In the genomic region with DNA sequence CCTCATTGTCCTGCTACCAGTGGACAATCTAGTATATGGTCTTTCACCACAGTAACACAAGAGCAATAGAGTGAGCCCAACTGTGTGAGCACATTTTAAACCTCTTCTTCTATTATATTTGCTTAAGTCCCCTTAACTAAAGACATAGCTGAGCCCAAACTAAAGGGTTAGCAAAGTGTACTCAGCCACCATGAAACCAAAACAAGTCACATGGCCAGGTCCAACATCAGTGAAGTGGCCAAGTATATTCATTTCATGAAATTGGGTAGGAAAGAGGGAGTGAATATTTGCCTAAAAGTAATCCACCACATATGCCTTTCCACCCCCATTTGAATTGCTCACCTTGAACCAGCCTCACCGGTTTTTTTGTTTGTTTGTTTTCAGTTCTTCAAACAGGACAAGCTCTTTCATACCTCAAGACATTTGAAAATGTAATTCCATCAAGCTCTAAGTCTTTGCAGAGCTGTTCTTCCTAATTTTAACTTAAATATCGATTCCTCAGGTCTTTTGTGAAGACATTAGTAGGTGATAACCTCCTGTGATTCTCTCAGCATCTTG, we compare ENCODE assay signal across 23 cellular contexts.
"Had no signal": no experiment of that assay in that cellular context is flagged by ENCODE, and none has a peak within 500 bp of the region (broad histone marks: within the 10 kb centered on the region; RNA-seq: fewer than 3 reads in every experiment).

No MANE protein-coding gene starts in this region.

- H3K9me3 ChIP-seq: left ventricle myocardium inferior, mucosa of descending colon, ovary, right atrium auricular region, stomach, testis, thyroid gland, transverse colon, upper lobe of left lung had no signal

- H3K27ac ChIP-seq: left ventricle myocardium inferior, ovary, right atrium auricular region, skin epidermis, stomach, testis, thyroid gland, transverse colon, upper lobe of left lung had no signal

- FAIRE-seq: urothelium cell line had no signal

- H3K36me3 ChIP-seq: left ventricle myocardium inferior, ovary, right atrium auricular region, stomach, thyroid gland, transverse colon, upper lobe of left lung had no signal

- H3K4me1 ChIP-seq: left ventricle myocardium inferior, right atrium auricular region, stomach, testis, thyroid gland, transverse colon, upper lobe of left lung had no signal

- H3K4me3 ChIP-seq: left ventricle myocardium inferior, lung, mucosa of descending colon, ovary, right atrium auricular region, skin epidermis, stomach, testis, thyroid gland, transverse colon, upper lobe of left lung had no signal

- H3K27me3 ChIP-seq: ovary, right atrium auricular region, stomach, testis, thyroid gland, transverse colon, upper lobe of left lung had no signal

- DNase-seq: islet precursor cell; left ventricle myocardium inferior; midbrain; mucosa of descending colon; naive thymus-derived CD4-positive, alpha-beta T cell; ovary; stimulated activated CD4-positive, alpha-beta T cell treated with anti-CD3 and anti-CD28 coated beads, Interleukin-12 subunit alpha, Interleukin-12 subunit beta, amount 100 ng/mL, for 4 hours; stimulated activated CD4-positive, alpha-beta T cell treated with anti-CD3 and anti-CD28 coated beads, Interleukin-15, amount 100 ng/mL, for 24 hours; stimulated activated CD4-positive, alpha-beta T cell treated with anti-CD3 and anti-CD28 coated beads, Interleukin-2, amount 100 ng/mL, for 24 hours; stimulated activated CD4-positive, alpha-beta T cell treated with anti-CD3 and anti-CD28 coated beads, Interleukin-4, amount 100 ng/mL, for 1 hour; stimulated activated naive B cell treated with anti-CD40 and anti-IgM and Interleukin-4, amounts not matched to agents 10 μg/mL and 1 μg/mL and 100 μg/mL, for 72 hours; stimulated activated naive CD8-positive, alpha-beta T cell treated with anti-CD3 and anti-CD28 coated beads, Interleukin-15, Interleukin-2, amounts not matched to agents 100 U/mL and 50 U/mL, for 24 hours; stomach; testis; thyroid gland; transverse colon; upper lobe of left lung had no signal

- ATAC-seq: mucosa of descending colon; naive thymus-derived CD4-positive, alpha-beta T cell; natural killer cell treated with Interleukin-12 subunit alpha and Interleukin-12 subunit beta and Interleukin-15 and Interleukin-18, amount 100 ng/mL, for 72 hours; sciatic nerve; stimulated activated naive CD8-positive, alpha-beta T cell treated with anti-CD3 and anti-CD28 coated beads, Interleukin-15, Interleukin-2, amounts not matched to agents 100 U/mL and 50 U/mL, for 24 hours had no signal
